Comparison of ENCODE assay signal across 7 cellular contexts in genomic region chr7:134710854-134711624, GRCh38.
DNase-seq lines count a peak whose midpoint lies in the region; ATAC-seq and TF ChIP-seq lines count a peak whose summit lies in the region.

No MANE protein-coding gene starts in this region.

- DNase-seq in T-helper 2 cell = peak in 4 of 5 experiments; percentile 10 to 93 (median 51)
- DNase-seq in activated naive CD4-positive, alpha-beta T cell treated with anti-CD3 and anti-CD28 coated beads, Interleukin-2, amount 10 ng/mL, durations not matched to agents 7 days and 5 days = peak; percentile 79
- DNase-seq in type B pancreatic cell (ENCODE audit: extremely low spot score, unreplicated experiment) = no peak
- no peak for DNase-seq in cerebellum (ENCODE audit: low spot score)
- DNase-seq in NCI-H510A treated with DMSO at 0.1 percent for 48 hours (lab: John Stamatoyannopoulos, UW) = no peak

- TF ChIP-seq CTCF in nephron (IDR thresholded peaks at IDR 0.05; ENCODE audit: unreplicated experiment in 3 of 3) (no peak), type B pancreatic cell (conservative IDR thresholded peaks at IDR 0.05) (no peak)

- no peak for ATAC-seq in GM21390 (IDR thresholded peaks at IDR 0.05; ENCODE audit: unreplicated experiment)

- CTCF ChIA-PET in activated naive CD4-positive, alpha-beta T cell treated with anti-CD3 and anti-CD28 coated beads, Interleukin-2, amount 10 ng/mL, durations not matched to agents 7 days and 5 days (lab: Charles Lee) = interaction anchor here (1.1 kb wide), 1 partner anchor 9 kb away, joined by 7 read pairs; no protein-coding TSS in a partner anchor

- H3K36me3 Mint-ChIP-seq in activated naive CD4-positive, alpha-beta T cell treated with anti-CD3 and anti-CD28 coated beads, Interleukin-2, amount 10 ng/mL, durations not matched to agents 7 days and 5 days = no peaks in the 10 kb centered on the region
- no peaks in the 10 kb centered on the region for H3K36me3 Mint-ChIP-seq in nephron (ENCODE audit: low read depth)
- peaks cover 3% of the 10 kb centered on the region for H3K36me3 Mint-ChIP-seq in type B pancreatic cell

- peaks cover 26% of the 10 kb centered on the region for H3K4me1 Mint-ChIP-seq in activated naive CD4-positive, alpha-beta T cell treated with anti-CD3 and anti-CD28 coated beads, Interleukin-2, amount 10 ng/mL, durations not matched to agents 7 days and 5 days
- no peaks in the 10 kb centered on the region for H3K4me1 Mint-ChIP-seq in nephron
- peaks cover 21% of the 10 kb centered on the region for H3K4me1 Mint-ChIP-seq in type B pancreatic cell (ENCODE audit: unreplicated experiment)

- H3K9me3 Mint-ChIP-seq in activated naive CD4-positive, alpha-beta T cell treated with anti-CD3 and anti-CD28 coated beads, Interleukin-2, amount 10 ng/mL, durations not matched to agents 7 days and 5 days = no peaks in the 10 kb centered on the region
- no peaks in the 10 kb centered on the region for H3K9me3 Mint-ChIP-seq in nephron
- H3K9me3 Mint-ChIP-seq in type B pancreatic cell = peaks cover 5% of the 10 kb centered on the region

- peak overlapping the region; percentile 35 for H3K4me3 Mint-ChIP-seq in activated naive CD4-positive, alpha-beta T cell treated with anti-CD3 and anti-CD28 coated beads, Interleukin-2, amount 10 ng/mL, durations not matched to agents 7 days and 5 days
- H3K4me3 Mint-ChIP-seq in nephron (no peak overlapping the region), type B pancreatic cell (peak overlapping the region; percentile 74)

- no peaks in the 10 kb centered on the region for H3K27me3 Mint-ChIP-seq in activated naive CD4-positive, alpha-beta T cell treated with anti-CD3 and anti-CD28 coated beads, Interleukin-2, amount 10 ng/mL, durations not matched to agents 7 days and 5 days
- H3K27me3 Mint-ChIP-seq in nephron (ENCODE audit: low read depth) (no peaks in the 10 kb centered on the region), type B pancreatic cell (no peaks in the 10 kb centered on the region)

- peak overlapping the region; percentile 93 for H3K27ac Mint-ChIP-seq in activated naive CD4-positive, alpha-beta T cell treated with anti-CD3 and anti-CD28 coated beads, Interleukin-2, amount 10 ng/mL, durations not matched to agents 7 days and 5 days
- H3K27ac Mint-ChIP-seq in nephron (peak overlapping the region; percentile 2 to 57 (median 49)), type B pancreatic cell (peak overlapping the region; percentile 94)

Comparison
In these comparisons a context has a peak if more than half of its experiments do, and no peak if none do; other contexts are left out.
1. DNase-seq: peak in T-helper 2 cell (4 of 5) and activated naive CD4-positive, alpha-beta T cell treated with anti-CD3 and anti-CD28 coated beads, Interleukin-2, amount 10 ng/mL, durations not matched to agents 7 days and 5 days (single experiment); none in type B pancreatic cell (single experiment), cerebellum (single experiment) and NCI-H510A treated with DMSO at 0.1 percent for 48 hours (single experiment).
2. H3K4me3 Mint-ChIP-seq: peak in activated naive CD4-positive, alpha-beta T cell treated with anti-CD3 and anti-CD28 coated beads, Interleukin-2, amount 10 ng/mL, durations not matched to agents 7 days and 5 days (single experiment) and type B pancreatic cell (single experiment); none in nephron (0 of 3).
3. Peak in every context shown above with its lines, with median percentiles within 50 percentile points of each other: H3K27ac Mint-ChIP-seq.